ENCODE assay signal across 1 cellular context in the genomic region with DNA sequence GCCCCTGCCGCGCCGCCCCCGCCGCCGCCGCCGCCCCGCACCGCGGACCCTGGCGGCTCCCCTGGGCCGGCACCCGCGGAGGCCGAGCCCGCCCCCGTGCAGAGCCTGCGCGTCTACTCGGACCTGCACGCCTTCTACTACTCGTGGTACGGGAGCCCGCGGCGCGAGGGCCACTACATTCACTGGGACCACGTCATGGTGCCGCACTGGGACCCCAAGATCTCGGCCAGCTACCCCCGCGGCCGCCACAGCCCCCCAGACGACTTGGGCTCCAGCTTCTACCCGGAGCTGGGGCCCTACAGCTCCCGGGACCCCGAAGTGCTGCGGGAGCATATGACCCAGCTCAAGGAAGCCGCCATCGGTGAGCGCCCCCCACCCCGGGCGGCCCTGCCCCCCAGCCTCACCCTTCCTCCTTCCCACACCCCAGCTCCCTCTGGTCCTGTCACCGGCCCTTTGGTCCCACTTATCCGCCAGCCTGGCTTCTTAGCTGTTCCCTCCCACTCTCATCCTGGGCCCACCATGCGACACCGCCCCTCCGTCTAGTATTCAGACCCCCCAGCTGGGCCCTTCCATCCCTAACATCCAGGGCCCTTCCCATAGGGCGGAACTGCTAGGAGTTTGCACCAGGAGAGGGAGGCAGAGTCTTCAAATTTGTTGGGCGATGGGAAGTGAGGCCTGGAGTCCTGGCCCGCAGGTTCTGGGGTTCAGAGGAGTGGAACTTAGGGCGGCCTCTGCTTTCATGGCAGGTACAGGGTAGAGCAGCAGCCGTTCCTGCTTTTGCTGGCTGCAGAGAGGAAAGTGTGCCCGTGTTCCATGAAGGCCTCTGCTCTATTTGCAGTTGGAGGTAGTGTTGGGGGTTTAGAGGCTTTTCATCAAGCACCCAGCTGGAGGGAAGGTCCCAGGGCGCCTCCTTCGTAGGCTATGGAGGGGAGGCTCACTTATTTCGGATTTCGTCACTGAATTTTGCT.
TF ChIP-seq lines count a peak whose summit lies in the region.

No MANE protein-coding gene starts in this region.

TF ChIP-seq in HEK293, 187 proteins besides CTCF, POLR2A, EP300 and RAD21 (continued from another document and continues in another):
- TF ChIP-seq, protein P1, sequence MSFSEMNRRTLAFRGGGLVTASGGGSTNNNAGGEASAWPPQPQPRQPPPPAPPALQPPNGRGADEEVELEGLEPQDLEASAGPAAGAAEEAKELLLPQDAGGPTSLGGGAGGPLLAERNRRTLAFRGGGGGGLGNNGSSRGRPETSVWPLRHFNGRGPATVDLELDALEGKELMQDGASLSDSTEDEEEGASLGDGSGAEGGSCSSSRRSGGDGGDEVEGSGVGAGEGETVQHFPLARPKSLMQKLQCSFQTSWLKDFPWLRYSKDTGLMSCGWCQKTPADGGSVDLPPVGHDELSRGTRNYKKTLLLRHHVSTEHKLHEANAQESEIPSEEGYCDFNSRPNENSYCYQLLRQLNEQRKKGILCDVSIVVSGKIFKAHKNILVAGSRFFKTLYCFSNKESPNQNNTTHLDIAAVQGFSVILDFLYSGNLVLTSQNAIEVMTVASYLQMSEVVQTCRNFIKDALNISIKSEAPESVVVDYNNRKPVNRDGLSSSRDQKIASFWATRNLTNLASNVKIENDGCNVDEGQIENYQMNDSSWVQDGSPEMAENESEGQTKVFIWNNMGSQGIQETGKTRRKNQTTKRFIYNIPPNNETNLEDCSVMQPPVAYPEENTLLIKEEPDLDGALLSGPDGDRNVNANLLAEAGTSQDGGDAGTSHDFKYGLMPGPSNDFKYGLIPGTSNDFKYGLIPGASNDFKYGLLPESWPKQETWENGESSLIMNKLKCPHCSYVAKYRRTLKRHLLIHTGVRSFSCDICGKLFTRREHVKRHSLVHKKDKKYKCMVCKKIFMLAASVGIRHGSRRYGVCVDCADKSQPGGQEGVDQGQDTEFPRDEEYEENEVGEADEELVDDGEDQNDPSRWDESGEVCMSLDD (tag by site-specific recombination; IDR thresholded peaks at IDR 0.05), result 0 out of 2 replicates have a peak, but pooled peaks have one; percentile 33
- TF ChIP-seq ZNF658 (tag by site-specific recombination; IDR thresholded peaks at IDR 0.05), result no peak
- TF ChIP-seq, protein P2, sequence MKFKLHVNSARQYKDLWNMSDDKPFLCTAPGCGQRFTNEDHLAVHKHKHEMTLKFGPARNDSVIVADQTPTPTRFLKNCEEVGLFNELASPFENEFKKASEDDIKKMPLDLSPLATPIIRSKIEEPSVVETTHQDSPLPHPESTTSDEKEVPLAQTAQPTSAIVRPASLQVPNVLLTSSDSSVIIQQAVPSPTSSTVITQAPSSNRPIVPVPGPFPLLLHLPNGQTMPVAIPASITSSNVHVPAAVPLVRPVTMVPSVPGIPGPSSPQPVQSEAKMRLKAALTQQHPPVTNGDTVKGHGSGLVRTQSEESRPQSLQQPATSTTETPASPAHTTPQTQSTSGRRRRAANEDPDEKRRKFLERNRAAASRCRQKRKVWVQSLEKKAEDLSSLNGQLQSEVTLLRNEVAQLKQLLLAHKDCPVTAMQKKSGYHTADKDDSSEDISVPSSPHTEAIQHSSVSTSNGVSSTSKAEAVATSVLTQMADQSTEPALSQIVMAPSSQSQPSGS (tag by site-specific recombination; IDR thresholded peaks at IDR 0.05; ENCODE audit: low read depth), result no peak
- TF ChIP-seq ZNF48 (tag by site-specific recombination; IDR thresholded peaks at IDR 0.05), result no peak
- TF ChIP-seq ZNF549 (tag by site-specific recombination; IDR thresholded peaks at IDR 0.05), result no peak
- TF ChIP-seq, protein P3, sequence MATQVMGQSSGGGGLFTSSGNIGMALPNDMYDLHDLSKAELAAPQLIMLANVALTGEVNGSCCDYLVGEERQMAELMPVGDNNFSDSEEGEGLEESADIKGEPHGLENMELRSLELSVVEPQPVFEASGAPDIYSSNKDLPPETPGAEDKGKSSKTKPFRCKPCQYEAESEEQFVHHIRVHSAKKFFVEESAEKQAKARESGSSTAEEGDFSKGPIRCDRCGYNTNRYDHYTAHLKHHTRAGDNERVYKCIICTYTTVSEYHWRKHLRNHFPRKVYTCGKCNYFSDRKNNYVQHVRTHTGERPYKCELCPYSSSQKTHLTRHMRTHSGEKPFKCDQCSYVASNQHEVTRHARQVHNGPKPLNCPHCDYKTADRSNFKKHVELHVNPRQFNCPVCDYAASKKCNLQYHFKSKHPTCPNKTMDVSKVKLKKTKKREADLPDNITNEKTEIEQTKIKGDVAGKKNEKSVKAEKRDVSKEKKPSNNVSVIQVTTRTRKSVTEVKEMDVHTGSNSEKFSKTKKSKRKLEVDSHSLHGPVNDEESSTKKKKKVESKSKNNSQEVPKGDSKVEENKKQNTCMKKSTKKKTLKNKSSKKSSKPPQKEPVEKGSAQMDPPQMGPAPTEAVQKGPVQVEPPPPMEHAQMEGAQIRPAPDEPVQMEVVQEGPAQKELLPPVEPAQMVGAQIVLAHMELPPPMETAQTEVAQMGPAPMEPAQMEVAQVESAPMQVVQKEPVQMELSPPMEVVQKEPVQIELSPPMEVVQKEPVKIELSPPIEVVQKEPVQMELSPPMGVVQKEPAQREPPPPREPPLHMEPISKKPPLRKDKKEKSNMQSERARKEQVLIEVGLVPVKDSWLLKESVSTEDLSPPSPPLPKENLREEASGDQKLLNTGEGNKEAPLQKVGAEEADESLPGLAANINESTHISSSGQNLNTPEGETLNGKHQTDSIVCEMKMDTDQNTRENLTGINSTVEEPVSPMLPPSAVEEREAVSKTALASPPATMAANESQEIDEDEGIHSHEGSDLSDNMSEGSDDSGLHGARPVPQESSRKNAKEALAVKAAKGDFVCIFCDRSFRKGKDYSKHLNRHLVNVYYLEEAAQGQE (tag by site-specific recombination; IDR thresholded peaks at IDR 0.05), result no peak
- TF ChIP-seq ZNF777 (tag by site-specific recombination; IDR thresholded peaks at IDR 0.05; ENCODE audit: borderline replicate concordance), result no peak
- no peak for TF ChIP-seq ZFP41 (tag by site-specific recombination; IDR thresholded peaks at IDR 0.05; ENCODE audit: borderline replicate concordance)
- TF ChIP-seq, protein P4, sequence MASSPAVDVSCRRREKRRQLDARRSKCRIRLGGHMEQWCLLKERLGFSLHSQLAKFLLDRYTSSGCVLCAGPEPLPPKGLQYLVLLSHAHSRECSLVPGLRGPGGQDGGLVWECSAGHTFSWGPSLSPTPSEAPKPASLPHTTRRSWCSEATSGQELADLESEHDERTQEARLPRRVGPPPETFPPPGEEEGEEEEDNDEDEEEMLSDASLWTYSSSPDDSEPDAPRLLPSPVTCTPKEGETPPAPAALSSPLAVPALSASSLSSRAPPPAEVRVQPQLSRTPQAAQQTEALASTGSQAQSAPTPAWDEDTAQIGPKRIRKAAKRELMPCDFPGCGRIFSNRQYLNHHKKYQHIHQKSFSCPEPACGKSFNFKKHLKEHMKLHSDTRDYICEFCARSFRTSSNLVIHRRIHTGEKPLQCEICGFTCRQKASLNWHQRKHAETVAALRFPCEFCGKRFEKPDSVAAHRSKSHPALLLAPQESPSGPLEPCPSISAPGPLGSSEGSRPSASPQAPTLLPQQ (tag by site-specific recombination; IDR thresholded peaks at IDR 0.05), result peak; percentile 74
- no peak for TF ChIP-seq ZNF19 (tag by site-specific recombination; IDR thresholded peaks at IDR 0.05; ENCODE audit: low read depth)
- TF ChIP-seq GLI4 (tag by site-specific recombination; IDR thresholded peaks at IDR 0.05), result no peak
- no peak for TF ChIP-seq ZNF302 (tag by site-specific recombination; IDR thresholded peaks at IDR 0.05; ENCODE audit: low read depth)
- no peak for TF ChIP-seq ZNF2 (tag by site-specific recombination; IDR thresholded peaks at IDR 0.05)
- TF ChIP-seq TRIM28 (IDR thresholded peaks at IDR 0.05; ENCODE audit: borderline replicate concordance, low read length), result no peak
- no peak for TF ChIP-seq ZNF354C (tag by site-specific recombination; IDR thresholded peaks at IDR 0.05; ENCODE audit: borderline replicate concordance, low read depth)
- no peak for TF ChIP-seq ZNF114 (tag by site-specific recombination; IDR thresholded peaks at IDR 0.05)
- no peak for TF ChIP-seq REPIN1 (tag by site-specific recombination; IDR thresholded peaks at IDR 0.05; ENCODE audit: low read depth)
- peak; percentile 41; the same call in 1 of the 2 replicates for TF ChIP-seq ZBTB48 (tag by site-specific recombination; IDR thresholded peaks at IDR 0.05)
- TF ChIP-seq ZNF292 (tag by site-specific recombination; IDR thresholded peaks at IDR 0.05; ENCODE audit: borderline replicate concordance, low read depth), result no peak
- TF ChIP-seq OSR2 (tag by site-specific recombination; IDR thresholded peaks at IDR 0.05), result no peak
- TF ChIP-seq, protein P5, sequence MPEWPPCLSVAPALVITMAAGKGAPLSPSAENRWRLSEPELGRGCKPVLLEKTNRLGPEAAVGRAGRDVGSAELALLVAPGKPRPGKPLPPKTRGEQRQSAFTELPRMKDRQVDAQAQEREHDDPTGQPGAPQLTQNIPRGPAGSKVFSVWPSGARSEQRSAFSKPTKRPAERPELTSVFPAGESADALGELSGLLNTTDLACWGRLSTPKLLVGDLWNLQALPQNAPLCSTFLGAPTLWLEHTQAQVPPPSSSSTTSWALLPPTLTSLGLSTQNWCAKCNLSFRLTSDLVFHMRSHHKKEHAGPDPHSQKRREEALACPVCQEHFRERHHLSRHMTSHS (tag by site-specific recombination; IDR thresholded peaks at IDR 0.05), result no peak
- TF ChIP-seq HOXC10 (CRISPR knock-in tag; IDR thresholded peaks at IDR 0.05), result no peak
- no peak for TF ChIP-seq HOXD13 (CRISPR knock-in tag; IDR thresholded peaks at IDR 0.05; ENCODE audit: borderline replicate concordance)
- TF ChIP-seq ZNF629 (tag by site-specific recombination; IDR thresholded peaks at IDR 0.05), result no peak
- no peak for TF ChIP-seq TCF7L2 (IDR thresholded peaks at IDR 0.05; ENCODE audit: borderline replicate concordance, low read depth, low read length)
- no peak for TF ChIP-seq ZNF791 (tag by site-specific recombination; IDR thresholded peaks at IDR 0.05)
- TF ChIP-seq GLIS2 (tag by site-specific recombination; IDR thresholded peaks at IDR 0.05), result no peak; the same call in none of the 2 replicates
- no peak for TF ChIP-seq HOXA7 (CRISPR knock-in tag; IDR thresholded peaks at IDR 0.05; ENCODE audit: borderline replicate concordance)
- TF ChIP-seq ZNF140 (tag by site-specific recombination; IDR thresholded peaks at IDR 0.05), result peak; percentile 22; the same call in 1 of the 2 replicates
- peak; percentile 59 for TF ChIP-seq ZNF341 (tag by site-specific recombination; IDR thresholded peaks at IDR 0.05; ENCODE audit: low read depth)
- TF ChIP-seq ZNF473 (tag by site-specific recombination; IDR thresholded peaks at IDR 0.05), result no peak
- no peak for TF ChIP-seq ZNF169 (tag by site-specific recombination; IDR thresholded peaks at IDR 0.05)
- TF ChIP-seq ZNF600 (tag by site-specific recombination; IDR thresholded peaks at IDR 0.05), result 0 out of 2 replicates have a peak, but pooled peaks have one; percentile 8
- TF ChIP-seq, protein P6, sequence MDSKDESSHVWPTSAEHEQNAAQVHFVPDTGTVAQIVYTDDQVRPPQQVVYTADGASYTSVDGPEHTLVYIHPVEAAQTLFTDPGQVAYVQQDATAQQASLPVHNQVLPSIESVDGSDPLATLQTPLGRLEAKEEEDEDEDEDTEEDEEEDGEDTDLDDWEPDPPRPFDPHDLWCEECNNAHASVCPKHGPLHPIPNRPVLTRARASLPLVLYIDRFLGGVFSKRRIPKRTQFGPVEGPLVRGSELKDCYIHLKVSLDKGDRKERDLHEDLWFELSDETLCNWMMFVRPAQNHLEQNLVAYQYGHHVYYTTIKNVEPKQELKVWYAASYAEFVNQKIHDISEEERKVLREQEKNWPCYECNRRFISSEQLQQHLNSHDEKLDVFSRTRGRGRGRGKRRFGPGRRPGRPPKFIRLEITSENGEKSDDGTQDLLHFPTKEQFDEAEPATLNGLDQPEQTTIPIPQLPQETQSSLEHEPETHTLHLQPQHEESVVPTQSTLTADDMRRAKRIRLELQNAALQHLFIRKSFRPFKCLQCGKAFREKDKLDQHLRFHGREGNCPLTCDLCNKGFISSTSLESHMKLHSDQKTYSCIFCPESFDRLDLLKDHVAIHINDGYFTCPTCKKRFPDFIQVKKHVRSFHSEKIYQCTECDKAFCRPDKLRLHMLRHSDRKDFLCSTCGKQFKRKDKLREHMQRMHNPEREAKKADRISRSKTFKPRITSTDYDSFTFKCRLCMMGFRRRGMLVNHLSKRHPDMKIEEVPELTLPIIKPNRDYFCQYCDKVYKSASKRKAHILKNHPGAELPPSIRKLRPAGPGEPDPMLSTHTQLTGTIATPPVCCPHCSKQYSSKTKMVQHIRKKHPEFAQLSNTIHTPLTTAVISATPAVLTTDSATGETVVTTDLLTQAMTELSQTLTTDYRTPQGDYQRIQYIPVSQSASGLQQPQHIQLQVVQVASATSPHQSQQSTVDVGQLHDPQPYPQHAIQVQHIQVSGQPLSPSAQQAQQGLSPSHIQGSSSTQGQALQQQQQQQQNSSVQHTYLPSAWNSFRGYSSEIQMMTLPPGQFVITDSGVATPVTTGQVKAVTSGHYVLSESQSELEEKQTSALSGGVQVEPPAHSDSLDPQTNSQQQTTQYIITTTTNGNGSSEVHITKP (tag by site-specific recombination; IDR thresholded peaks at IDR 0.05), result 0 out of 2 replicates have a peak, but pooled peaks have one; percentile 10
- TF ChIP-seq, protein P7, sequence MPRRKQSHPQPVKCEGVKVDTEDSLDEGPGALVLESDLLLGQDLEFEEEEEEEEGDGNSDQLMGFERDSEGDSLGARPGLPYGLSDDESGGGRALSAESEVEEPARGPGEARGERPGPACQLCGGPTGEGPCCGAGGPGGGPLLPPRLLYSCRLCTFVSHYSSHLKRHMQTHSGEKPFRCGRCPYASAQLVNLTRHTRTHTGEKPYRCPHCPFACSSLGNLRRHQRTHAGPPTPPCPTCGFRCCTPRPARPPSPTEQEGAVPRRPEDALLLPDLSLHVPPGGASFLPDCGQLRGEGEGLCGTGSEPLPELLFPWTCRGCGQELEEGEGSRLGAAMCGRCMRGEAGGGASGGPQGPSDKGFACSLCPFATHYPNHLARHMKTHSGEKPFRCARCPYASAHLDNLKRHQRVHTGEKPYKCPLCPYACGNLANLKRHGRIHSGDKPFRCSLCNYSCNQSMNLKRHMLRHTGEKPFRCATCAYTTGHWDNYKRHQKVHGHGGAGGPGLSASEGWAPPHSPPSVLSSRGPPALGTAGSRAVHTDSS (tag by site-specific recombination; IDR thresholded peaks at IDR 0.05), result no peak
- no peak for TF ChIP-seq ZNF677 (tag by site-specific recombination; IDR thresholded peaks at IDR 0.05)
- TF ChIP-seq, protein P8, sequence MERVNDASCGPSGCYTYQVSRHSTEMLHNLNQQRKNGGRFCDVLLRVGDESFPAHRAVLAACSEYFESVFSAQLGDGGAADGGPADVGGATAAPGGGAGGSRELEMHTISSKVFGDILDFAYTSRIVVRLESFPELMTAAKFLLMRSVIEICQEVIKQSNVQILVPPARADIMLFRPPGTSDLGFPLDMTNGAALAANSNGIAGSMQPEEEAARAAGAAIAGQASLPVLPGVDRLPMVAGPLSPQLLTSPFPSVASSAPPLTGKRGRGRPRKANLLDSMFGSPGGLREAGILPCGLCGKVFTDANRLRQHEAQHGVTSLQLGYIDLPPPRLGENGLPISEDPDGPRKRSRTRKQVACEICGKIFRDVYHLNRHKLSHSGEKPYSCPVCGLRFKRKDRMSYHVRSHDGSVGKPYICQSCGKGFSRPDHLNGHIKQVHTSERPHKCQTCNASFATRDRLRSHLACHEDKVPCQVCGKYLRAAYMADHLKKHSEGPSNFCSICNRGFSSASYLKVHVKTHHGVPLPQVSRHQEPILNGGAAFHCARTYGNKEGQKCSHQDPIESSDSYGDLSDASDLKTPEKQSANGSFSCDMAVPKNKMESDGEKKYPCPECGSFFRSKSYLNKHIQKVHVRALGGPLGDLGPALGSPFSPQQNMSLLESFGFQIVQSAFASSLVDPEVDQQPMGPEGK (tag by site-specific recombination; IDR thresholded peaks at IDR 0.05), result peak; percentile 82
